In the genomic region with DNA sequence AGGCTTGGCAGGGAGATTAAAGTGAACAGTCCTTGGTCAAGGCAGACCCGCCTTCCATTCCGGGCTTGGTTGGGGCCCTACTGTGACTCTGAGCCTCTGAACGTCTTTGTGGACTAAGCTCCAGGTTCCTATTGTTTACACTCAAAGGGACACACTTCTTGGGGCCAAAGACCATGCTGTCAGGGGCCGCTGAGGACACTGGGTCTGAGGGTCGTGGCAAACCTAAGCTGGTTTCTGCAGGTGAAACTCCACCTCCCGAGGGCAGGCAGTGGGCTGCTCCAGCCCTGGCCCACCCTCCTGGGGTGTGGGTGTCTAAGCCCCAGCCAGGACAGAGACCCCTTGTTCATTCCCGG, we compare ENCODE assay signal across 13 cellular contexts.
A peak's percentile ranks its signal among the peaks of the same experiment; 100 is the strongest.
DNase-seq lines count a peak whose midpoint lies in the region; ATAC-seq lines count a peak whose summit lies in the region.
"Had no signal": no experiment of that assay in that cellular context is flagged by ENCODE, and none has a peak within 500 bp of the region (broad histone marks: within the 10 kb centered on the region; RNA-seq: fewer than 3 reads in every experiment).

No MANE protein-coding gene starts in this region.

- H3K36me3 Mint-ChIP-seq in T-helper 1 cell treated with Interleukin-12 subunit alpha and Interleukin-12 subunit beta and Interleukin-4 antibody, amounts not matched to agents 30 μg/mL and 1 μg/mL, for 36 hours (ENCODE audit: low read depth), result peaks cover 15% of the 10 kb centered on the region

- peaks cover 34% of the 10 kb centered on the region for H3K4me1 Mint-ChIP-seq in T-helper 1 cell treated with Interleukin-12 subunit alpha and Interleukin-12 subunit beta and Interleukin-4 antibody, amounts not matched to agents 30 μg/mL and 1 μg/mL, for 36 hours (ENCODE audit: low read depth)

- H3K4me3 Mint-ChIP-seq in T-helper 1 cell treated with Interleukin-12 subunit alpha and Interleukin-12 subunit beta and Interleukin-4 antibody, amounts not matched to agents 30 μg/mL and 1 μg/mL, for 36 hours, result no peak overlapping the region

- H3K4me1 ChIP-seq in rectal smooth muscle tissue (ENCODE audit: control insufficient read depth, insufficient read depth, low read length), result peaks cover 39% of the 10 kb centered on the region

- H3K27ac ChIP-seq in SK-N-MC, result 0 out of 2 replicates have a peak overlapping the region, but pooled peaks have one; percentile 15
- H3K27ac ChIP-seq in epithelial cell of prostate, result peak overlapping the region; percentile 59
- H3K27ac ChIP-seq in rectal smooth muscle tissue (ENCODE audit: low read depth, low read length), result peak overlapping the region; percentile 85

- H3K9ac ChIP-seq in SK-N-MC (ENCODE audit: insufficient read length), result no peak overlapping the region
- H3K9ac ChIP-seq in rectal smooth muscle tissue (ENCODE audit: low read length), result no peak overlapping the region

- DNase-seq in T-helper 1 cell (no peak), SK-N-MC (ENCODE audit: low read depth, low spot score) (no peak), epithelial cell of prostate (ENCODE audit: low read depth, low spot score) (no peak)
- DNase-seq: 8988T, anterior cingulate cortex, GDM1, NCI-H1417, retina had no signal

- no peak for ATAC-seq in HG03196 (IDR thresholded peaks at IDR 0.05; ENCODE audit: unreplicated experiment)
- ATAC-seq in GM21526 (IDR thresholded peaks at IDR 0.05; ENCODE audit: low FRiP score, unreplicated experiment), result no peak
- ATAC-seq in GM21423 (IDR thresholded peaks at IDR 0.05; ENCODE audit: unreplicated experiment), result no peak

- H3K4me3 ChIP-seq in SK-N-MC (no peak overlapping the region), rectal smooth muscle tissue (ENCODE audit: low read length) (no peak overlapping the region)

- H3K36me3 ChIP-seq in SK-N-MC (ENCODE audit: insufficient read depth, low read length) (peaks cover 2% of the 10 kb centered on the region; the same call in 1 of the 2 replicates), rectal smooth muscle tissue (ENCODE audit: control insufficient read depth, insufficient read depth, low read length) (peaks cover 19% of the 10 kb centered on the region)

- no peaks in the 10 kb centered on the region for H3K27me3 ChIP-seq in rectal smooth muscle tissue (ENCODE audit: control insufficient read depth, insufficient read depth, low read length)

- H3K27ac Mint-ChIP-seq in T-helper 1 cell treated with Interleukin-12 subunit alpha and Interleukin-12 subunit beta and Interleukin-4 antibody, amounts not matched to agents 30 μg/mL and 1 μg/mL, for 36 hours, result peak overlapping the region; percentile 97

- H3K9me3 Mint-ChIP-seq in T-helper 1 cell treated with Interleukin-12 subunit alpha and Interleukin-12 subunit beta and Interleukin-4 antibody, amounts not matched to agents 30 μg/mL and 1 μg/mL, for 36 hours, result no peaks in the 10 kb centered on the region

- no peaks in the 10 kb centered on the region for H3K9me3 ChIP-seq in SK-N-MC (ENCODE audit: low read depth, low read length)

- H3K27me3 Mint-ChIP-seq in T-helper 1 cell treated with Interleukin-12 subunit alpha and Interleukin-12 subunit beta and Interleukin-4 antibody, amounts not matched to agents 30 μg/mL and 1 μg/mL, for 36 hours (ENCODE audit: low read depth), result no peaks in the 10 kb centered on the region

Comparison
In these comparisons a context has a peak if more than half of its experiments do, and no peak if none do; other contexts are left out.
1. H3K27ac ChIP-seq: peak in every context shown above with its lines; median percentile 85 in rectal smooth muscle tissue; 59 in epithelial cell of prostate; 15 in SK-N-MC.